In the genomic region with DNA sequence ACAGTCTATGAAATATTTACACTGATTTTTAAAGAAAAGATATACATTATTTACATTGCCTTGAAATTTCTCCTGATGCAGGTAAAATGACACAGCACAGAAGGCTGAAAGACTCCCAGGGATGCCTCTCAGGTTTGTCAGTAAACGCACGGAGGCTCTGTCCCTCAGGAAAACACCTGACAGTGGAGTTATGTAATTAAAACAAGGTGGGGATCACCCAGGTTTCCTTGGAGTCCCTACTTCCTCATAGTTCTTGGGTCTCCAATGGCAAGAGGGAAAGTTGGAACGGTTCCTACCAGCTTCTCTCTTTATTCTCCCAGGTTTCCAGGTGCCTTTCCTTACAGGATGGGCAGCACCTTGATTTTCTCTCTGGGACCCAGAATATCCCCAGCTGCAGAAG, we compare ENCODE assay signal across 29 cellular contexts.
"Had no signal": no experiment of that assay in that cellular context is flagged by ENCODE, and none has a peak within 500 bp of the region (broad histone marks: within the 10 kb centered on the region; RNA-seq: fewer than 3 reads in every experiment).

No MANE protein-coding gene starts in this region.

- H3K27me3 ChIP-seq: neural progenitor cell, ovary, spleen, stomach, thyroid gland, tibial nerve, upper lobe of left lung, vagina had no signal

- H3K4me3 ChIP-seq: neural progenitor cell, ovary, psoas muscle, skin epidermis, smooth muscle cell, spleen, stomach, thoracic aorta, thyroid gland, tibial nerve, upper lobe of left lung, vagina had no signal

- H3K4me1 Mint-ChIP-seq: natural killer cell; neural progenitor cell; stimulated activated effector memory CD8-positive, alpha-beta T cell treated with anti-CD3 and anti-CD28 coated beads, Interleukin-12 subunit alpha, Interleukin-12 subunit beta, amount 100 ng/mL, for 72 hours; stimulated activated naive B cell treated with anti-CD40 and anti-IgM and Interleukin-4, amounts not matched to agents 10 μg/mL and 1 μg/mL and 100 μg/mL, for 72 hours had no signal

- H3K27ac Mint-ChIP-seq: natural killer cell; nephron; neural progenitor cell; progenitor cell of endocrine pancreas; stimulated activated effector memory CD8-positive, alpha-beta T cell treated with anti-CD3 and anti-CD28 coated beads, Interleukin-12 subunit alpha, Interleukin-12 subunit beta, amount 100 ng/mL, for 72 hours; stimulated activated naive B cell treated with anti-CD40 and anti-IgM and Interleukin-4, amounts not matched to agents 10 μg/mL and 1 μg/mL and 100 μg/mL, for 72 hours; stimulated activated naive CD8-positive, alpha-beta T cell treated with anti-CD3 and anti-CD28 coated beads, Interleukin-15, Interleukin-2, amounts not matched to agents 100 ng/mL and 50 ng/mL, for 24 hours had no signal

- FAIRE-seq: urothelium cell line had no signal

- H3K36me3 Mint-ChIP-seq: natural killer cell; neural progenitor cell; stimulated activated effector memory CD8-positive, alpha-beta T cell treated with anti-CD3 and anti-CD28 coated beads, Interleukin-12 subunit alpha, Interleukin-12 subunit beta, amount 100 ng/mL, for 72 hours; stimulated activated naive B cell treated with anti-CD40 and anti-IgM and Interleukin-4, amounts not matched to agents 10 μg/mL and 1 μg/mL and 100 μg/mL, for 72 hours had no signal

- DNase-seq: natural killer cell; occipital lobe; ovary; posterior cingulate gyrus; psoas muscle; right cardiac atrium; spleen; stimulated activated CD4-positive, alpha-beta T cell treated with anti-CD3 and anti-CD28 coated beads, Interleukin-12 subunit alpha, Interleukin-12 subunit beta, amount 100 ng/mL, for 4 hours; stimulated activated CD4-positive, alpha-beta T cell treated with anti-CD3 and anti-CD28 coated beads, Interleukin-1b, Interleukin-23, amount 100 ng/mL, for 48 hours; stimulated activated CD4-positive, alpha-beta T cell treated with anti-CD3 and anti-CD28 coated beads, Interleukin-4, amount 100 ng/mL, for 1 hour; stimulated activated naive B cell treated with anti-CD40 and anti-IgM and Interleukin-4, amounts not matched to agents 10 μg/mL and 1 μg/mL and 100 μg/mL, for 72 hours; stimulated activated naive CD4-positive, alpha-beta T cell treated with Interleukin-2 at 50 U/mL for 16 hours; stomach; thyroid gland; trophoblast cell; upper lobe of left lung had no signal

- H3K9me3 ChIP-seq: ovary, psoas muscle, spleen, stomach, thoracic aorta, thyroid gland, tibial nerve, upper lobe of left lung, vagina had no signal

- ATAC-seq: natural killer cell; psoas muscle; right cardiac atrium; sciatic nerve; stimulated activated effector memory CD8-positive, alpha-beta T cell treated with anti-CD3 and anti-CD28 coated beads, Interleukin-12 subunit alpha, Interleukin-12 subunit beta, amount 100 ng/mL, for 72 hours; stimulated activated naive B cell treated with anti-CD40 and anti-IgM and Interleukin-4, amounts not matched to agents 10 μg/mL and 1 μg/mL and 100 μg/mL, for 72 hours had no signal

- H3K27ac ChIP-seq: neural progenitor cell, ovary, parathyroid adenoma, psoas muscle, spleen, stomach, thoracic aorta, thyroid gland, tibial nerve, upper lobe of left lung, vagina had no signal

- H3K36me3 ChIP-seq: neural progenitor cell, ovary, spleen, stomach, thoracic aorta, thyroid gland, tibial nerve, upper lobe of left lung, vagina had no signal

- H3K27me3 Mint-ChIP-seq: stimulated activated naive B cell treated with anti-CD40 and anti-IgM and Interleukin-4, amounts not matched to agents 10 μg/mL and 1 μg/mL and 100 μg/mL, for 72 hours; stimulated activated naive CD8-positive, alpha-beta T cell treated with anti-CD3 and anti-CD28 coated beads, Interleukin-15, Interleukin-2, amounts not matched to agents 100 ng/mL and 50 ng/mL, for 24 hours had no signal

- H3K4me2 ChIP-seq: neural progenitor cell, smooth muscle cell had no signal

- H3K79me2 ChIP-seq: parathyroid adenoma had no signal

- H2AFZ ChIP-seq: neural progenitor cell, parathyroid adenoma had no signal

- H3K4me1 ChIP-seq: neural progenitor cell, parathyroid adenoma, psoas muscle, spleen, thyroid gland, upper lobe of left lung had no signal

- H3K4me3 Mint-ChIP-seq: natural killer cell; nephron; neural progenitor cell; stimulated activated effector memory CD8-positive, alpha-beta T cell treated with anti-CD3 and anti-CD28 coated beads, Interleukin-12 subunit alpha, Interleukin-12 subunit beta, amount 100 ng/mL, for 72 hours; stimulated activated naive B cell treated with anti-CD40 and anti-IgM and Interleukin-4, amounts not matched to agents 10 μg/mL and 1 μg/mL and 100 μg/mL, for 72 hours; stimulated activated naive CD8-positive, alpha-beta T cell treated with anti-CD3 and anti-CD28 coated beads, Interleukin-15, Interleukin-2, amounts not matched to agents 100 ng/mL and 50 ng/mL, for 24 hours had no signal
